In genomic region chr13:52984881-52985363, GRCh38 we compare ENCODE assay signal across 22 cellular contexts. TPM values are rescaled to one million over a fixed set of nuclear protein-coding genes. Genes with fewer than 3 reads are reported as not detected.
"Had no signal": no experiment of that assay in that cellular context is flagged by ENCODE, and none has a peak within 500 bp of the region (broad histone marks: within the 10 kb centered on the region; RNA-seq: fewer than 3 reads in every experiment).

No MANE protein-coding gene starts in this region.

- ATAC-seq: gastrocnemius medialis; heart right ventricle; left cardiac atrium; left lung; left ventricle myocardium superior; lower lobe of right lung; mucosa of descending colon; naive thymus-derived CD8-positive, alpha-beta T cell had no signal

- DNase-seq: dermis blood vessel endothelial cell; dorsolateral prefrontal cortex; effector CD4-positive, alpha-beta T cell; effector memory CD4-positive, alpha-beta T cell; esophagus squamous epithelium; foreskin fibroblast; foreskin melanocyte; gastrocnemius medialis; glutamatergic neuron; head of caudate nucleus; heart right ventricle; hippocampal formation; left cardiac atrium; left lung; left ventricle myocardium superior; lower lobe of right lung; mesenchymal stem cell; mucosa of descending colon; naive B cell; naive thymus-derived CD8-positive, alpha-beta T cell had no signal

RNA-seq across cellular contexts. Expression of gene OLFM4, which starts 43.7 kb away (rescaled TPM):
- polyA plus RNA-seq: endothelial cell of umbilical vein; keratinocyte; naive thymus-derived CD8-positive, alpha-beta T cell had no signal
